ENCODE assay signal across 23 cellular contexts in genomic region chr19:41528106-41528505, GRCh38.
DNase-seq lines count a peak whose midpoint lies in the region; ATAC-seq and TF ChIP-seq lines count a peak whose summit lies in the region.
"Had no signal": no experiment of that assay in that cellular context is flagged by ENCODE, and none has a peak within 500 bp of the region (broad histone marks: within the 10 kb centered on the region; RNA-seq: fewer than 3 reads in every experiment).

No MANE protein-coding gene starts in this region.

- no peak overlapping the region for H3K27ac ChIP-seq in tibial artery
- H3K27ac ChIP-seq: esophagus squamous epithelium, HL-60, PC-9, upper lobe of right lung had no signal

- H3K9me3 ChIP-seq in tibial artery: no peaks in the 10 kb centered on the region
- H3K9me3 ChIP-seq: esophagus squamous epithelium, HAP-1, upper lobe of right lung had no signal

- peak; percentile 52 for DNase-seq in GDM1 (lab: John Stamatoyannopoulos, UW)
- DNase-seq in LoVo (ENCODE audit: low spot score): peak; percentile 42
- peak; percentile 84 for DNase-seq in SIG-M5 treated with dmso at 0.1 percent for 504 hours (lab: John Stamatoyannopoulos, UW; ENCODE audit: unreplicated experiment)
- peak; percentile 9 for DNase-seq in fibroblast of mammary gland (ENCODE audit: low read depth)
- no peak for DNase-seq in tibial artery
- DNase-seq in COR-L47 (lab: John Stamatoyannopoulos, UW): no peak
- DNase-seq: activated CD4-positive, alpha-beta T cell treated with anti-CD3 and anti-CD28 coated beads, Interleukin-2, amount 10 ng/mL, durations not matched to agents 24 days and 14 days; activated CD8-positive, alpha-beta memory T cell treated with anti-CD3 and anti-CD28 coated beads, Interleukin-2, amount 50 U/mL, for 4 hours; activated gamma-delta T cell; amygdala; Calu3; cerebellar nuclear complex; effector CD4-positive, alpha-beta T cell; esophagus squamous epithelium; NCI-H524 treated with DMSO at 0.1 percent for 48 hours; occipital lobe; PC-9; stimulated activated CD4-positive, alpha-beta T cell treated with anti-CD3 and anti-CD28 coated beads, Interleukin-4, amount 100 ng/mL, for 24 hours; upper lobe of right lung had no signal

- H3K4me3 ChIP-seq in fibroblast of mammary gland (ENCODE audit: control insufficient read depth, low read depth, low read length): no peak overlapping the region
- H3K4me3 ChIP-seq in tibial artery: no peak overlapping the region
- H3K4me3 ChIP-seq: esophagus squamous epithelium, HAP-1, PC-9, upper lobe of right lung had no signal

- ATAC-seq in HG03175 (IDR thresholded peaks at IDR 0.05; ENCODE audit: unreplicated experiment) (no peak), GM18870 (IDR thresholded peaks at IDR 0.05; ENCODE audit: unreplicated experiment) (no peak)
- ATAC-seq: upper lobe of right lung had no signal

- intact Hi-C loops in tibial artery (cut with DNase I; ENCODE audit: low total_unique reads): no loop called here

- H3K36me3 ChIP-seq in tibial artery: no peaks in the 10 kb centered on the region
- H3K36me3 ChIP-seq: esophagus squamous epithelium, HAP-1, upper lobe of right lung had no signal

- H3K4me1 ChIP-seq in tibial artery: no peaks in the 10 kb centered on the region
- H3K4me1 ChIP-seq: HAP-1 had no signal

- peaks cover 0 to 9% of the 10 kb centered on the region in 2 donors for H3K27me3 ChIP-seq in tibial artery

- TF ChIP-seq CTCF in fibroblast of mammary gland (conservative IDR thresholded peaks at IDR 0.05; ENCODE audit: control insufficient read depth, insufficient read depth, low read depth, low read length) (no peak), tibial artery (IDR thresholded peaks at IDR 0.05) (no peak)

Comparison
In these comparisons a context has a peak if more than half of its experiments do, and no peak if none do; other contexts are left out.
1. DNase-seq: peak in GDM1 (single experiment), LoVo (single experiment), SIG-M5 treated with dmso at 0.1 percent for 504 hours (single experiment) and fibroblast of mammary gland (single experiment); none in tibial artery (0 of 2) and COR-L47 (single experiment).